Comparison of ENCODE assay signal across 8 cellular contexts in the genomic region with DNA sequence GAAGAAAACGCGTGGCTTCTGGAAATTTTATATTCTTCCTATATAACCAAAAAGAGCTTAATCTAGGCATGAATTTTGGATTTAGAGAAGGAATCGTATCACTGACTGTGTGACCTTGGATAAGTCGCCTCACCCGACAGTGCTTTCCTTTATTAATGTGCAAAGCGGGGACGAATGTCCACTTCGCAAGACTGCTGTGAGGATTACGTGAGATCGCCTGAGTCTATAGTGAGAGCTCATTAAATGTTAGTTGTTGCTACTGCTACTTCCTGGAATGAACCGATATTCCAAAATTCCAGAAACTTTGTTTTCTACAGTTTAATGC. TPM values are rescaled to one million over a fixed set of nuclear protein-coding genes. Genes with fewer than 3 reads are reported as not detected.
DNase-seq lines count a peak whose midpoint lies in the region; ATAC-seq and TF ChIP-seq lines count a peak whose summit lies in the region.

No MANE protein-coding gene starts in this region.

- no peak overlapping the region for H3K56ac ChIP-seq in H9 (ENCODE audit: insufficient read length, low read depth, low read length)

- no peak overlapping the region for H2AK5ac ChIP-seq in H9 (ENCODE audit: insufficient read length, low read length)

- peak; percentile 63 for DNase-seq in DMS 273 (lab: John Stamatoyannopoulos, UW; ENCODE audit: unreplicated experiment)
- DNase-seq in H9, result no peak
- no peak for DNase-seq in activated CD4-positive, alpha-beta memory T cell treated with anti-CD3 and anti-CD28 coated beads for 36 hours
- peak; percentile 2 for DNase-seq in hepatic stellate cell (ENCODE audit: low spot score)
- no peak for DNase-seq in stimulated activated effector memory CD8-positive, alpha-beta T cell treated with anti-CD3 and anti-CD28 coated beads, Interleukin-12 subunit alpha, Interleukin-12 subunit beta, amount 100 ng/mL, for 72 hours (ENCODE audit: low spot score in 2 of 2)
- no peak for DNase-seq in stimulated activated CD4-positive, alpha-beta T cell treated with anti-CD3 and anti-CD28 coated beads, Interleukin-1b, Interleukin-23, amount 100 ng/mL, for 48 hours
- no peak for DNase-seq in NCI-H2107 (lab: John Stamatoyannopoulos, UW)
- no peak for DNase-seq in RKO (ENCODE audit: low spot score)

- TF ChIP-seq CTCF in H9 (conservative IDR thresholded peaks at IDR 0.05), result no peak

- H3K27me3 ChIP-seq in H9 (ENCODE audit: insufficient read depth, low read length), result no peaks in the 10 kb centered on the region

- H3K4ac ChIP-seq in H9 (ENCODE audit: low read depth, low read length), result no peak overlapping the region

- peak overlapping the region; percentile 88 to 97 for H3K4me3 Mint-ChIP-seq in H9
- peak overlapping the region; percentile 89 for H3K4me3 Mint-ChIP-seq in activated CD4-positive, alpha-beta memory T cell treated with anti-CD3 and anti-CD28 coated beads for 36 hours
- peak overlapping the region; percentile 75 for H3K4me3 Mint-ChIP-seq in stimulated activated effector memory CD8-positive, alpha-beta T cell treated with anti-CD3 and anti-CD28 coated beads, Interleukin-12 subunit alpha, Interleukin-12 subunit beta, amount 100 ng/mL, for 72 hours

- no peak overlapping the region for H2BK15ac ChIP-seq in H9 (ENCODE audit: low read depth, low read length)

- H2AFZ ChIP-seq in H9 (ENCODE audit: low read length), result peak overlapping the region; percentile 42

- no peak overlapping the region for H4K91ac ChIP-seq in H9 (ENCODE audit: insufficient read length, low read depth, low read length)

- no CpG with 5 or more reads among the region's 11 CpGs for WGBS in H9 (ENCODE audit: extremely low coverage, insufficient read length, low lambda C conversion rate)

- no peaks in the 10 kb centered on the region for H3K9me3 ChIP-seq in H9 (ENCODE audit: control insufficient read depth, low read depth, low read length)

- CTCF ChIA-PET in activated CD4-positive, alpha-beta memory T cell treated with anti-CD3 and anti-CD28 coated beads for 36 hours (lab: Charles Lee), result interaction anchor here (1.0 kb wide), 1 partner anchor 152 kb away, joined by 3 read pairs; no protein-coding TSS in a partner anchor

- no peak for ATAC-seq in stimulated activated effector memory CD8-positive, alpha-beta T cell treated with anti-CD3 and anti-CD28 coated beads, Interleukin-12 subunit alpha, Interleukin-12 subunit beta, amount 100 ng/mL, for 72 hours

- H3T11ph ChIP-seq in H9 (ENCODE audit: low read length), result no peak overlapping the region

- H2BK120ac ChIP-seq in H9 (ENCODE audit: low read depth, low read length, poor library complexity, severe bottlenecking), result no peak overlapping the region

- H3K4me2 ChIP-seq in H9 (ENCODE audit: insufficient read depth, insufficient read length, low read length), result peak overlapping the region; percentile 98

- H3K23ac ChIP-seq in H9 (ENCODE audit: insufficient read length, low read depth, low read length), result no peak overlapping the region

- no peak overlapping the region for H3K18ac ChIP-seq in H9 (ENCODE audit: insufficient read length, low read depth, low read length)

- H3K9me3 Mint-ChIP-seq in H9, result peaks cover 0 to 39% of the 10 kb centered on the region in 2 experiments; a peak in 3 of 5 replicates
- H3K9me3 Mint-ChIP-seq in activated CD4-positive, alpha-beta memory T cell treated with anti-CD3 and anti-CD28 coated beads for 36 hours, result no peaks in the 10 kb centered on the region
- no peaks in the 10 kb centered on the region for H3K9me3 Mint-ChIP-seq in stimulated activated effector memory CD8-positive, alpha-beta T cell treated with anti-CD3 and anti-CD28 coated beads, Interleukin-12 subunit alpha, Interleukin-12 subunit beta, amount 100 ng/mL, for 72 hours

- intact Hi-C loops in activated CD4-positive, alpha-beta memory T cell treated with anti-CD3 and anti-CD28 coated beads for 36 hours (cut with micrococcal nuclease), result loop anchor here (5.0 kb wide), 1 partner anchor 190 kb away; a partner anchor contains a TSS

- H3K36me3 Mint-ChIP-seq in H9 (ENCODE audit: insufficient read depth in 1 of 3, low read depth in 3 of 3), result no peaks in the 10 kb centered on the region
- no peaks in the 10 kb centered on the region for H3K36me3 Mint-ChIP-seq in activated CD4-positive, alpha-beta memory T cell treated with anti-CD3 and anti-CD28 coated beads for 36 hours
- H3K36me3 Mint-ChIP-seq in stimulated activated effector memory CD8-positive, alpha-beta T cell treated with anti-CD3 and anti-CD28 coated beads, Interleukin-12 subunit alpha, Interleukin-12 subunit beta, amount 100 ng/mL, for 72 hours, result no peaks in the 10 kb centered on the region

- no peaks in the 10 kb centered on the region for H4K20me1 ChIP-seq in H9 (ENCODE audit: control insufficient read depth, insufficient read depth, insufficient read length)

- POLR2A ChIA-PET in activated CD4-positive, alpha-beta memory T cell treated with anti-CD3 and anti-CD28 coated beads for 36 hours (lab: Charles Lee), result no interaction called here

- no peaks in the 10 kb centered on the region for H3K79me1 ChIP-seq in H9 (ENCODE audit: insufficient read depth, low read depth, low read length, poor library complexity, severe bottlenecking)

- H3K27ac Mint-ChIP-seq in H9, result no peak overlapping the region
- no peak overlapping the region for H3K27ac Mint-ChIP-seq in activated CD4-positive, alpha-beta memory T cell treated with anti-CD3 and anti-CD28 coated beads for 36 hours
- no peak overlapping the region for H3K27ac Mint-ChIP-seq in stimulated activated effector memory CD8-positive, alpha-beta T cell treated with anti-CD3 and anti-CD28 coated beads, Interleukin-12 subunit alpha, Interleukin-12 subunit beta, amount 100 ng/mL, for 72 hours

- no peak overlapping the region for H4K5ac ChIP-seq in H9 (ENCODE audit: insufficient read length, low read depth, low read length)

- peaks cover 8% of the 10 kb centered on the region for H3K23me2 ChIP-seq in H9 (ENCODE audit: insufficient read length, low read depth, low read length, poor library complexity, severe bottlenecking)

- H3K4me1 Mint-ChIP-seq in H9, result peaks cover 9 to 10% of the 10 kb centered on the region in 2 experiments
- H3K4me1 Mint-ChIP-seq in activated CD4-positive, alpha-beta memory T cell treated with anti-CD3 and anti-CD28 coated beads for 36 hours (ENCODE audit: low read depth), result peaks cover 9% of the 10 kb centered on the region
- H3K4me1 Mint-ChIP-seq in stimulated activated effector memory CD8-positive, alpha-beta T cell treated with anti-CD3 and anti-CD28 coated beads, Interleukin-12 subunit alpha, Interleukin-12 subunit beta, amount 100 ng/mL, for 72 hours, result peaks cover 11% of the 10 kb centered on the region

- no peak overlapping the region for H2BK12ac ChIP-seq in H9 (ENCODE audit: insufficient read length, low read depth, low read length)

- no peaks in the 10 kb centered on the region for H3K4me1 ChIP-seq in H9 (ENCODE audit: insufficient read depth, low read length)

- peaks cover 37% of the 10 kb centered on the region for H3K27me3 Mint-ChIP-seq in H9 (ENCODE audit: low read depth)
- H3K27me3 Mint-ChIP-seq in activated CD4-positive, alpha-beta memory T cell treated with anti-CD3 and anti-CD28 coated beads for 36 hours, result peaks cover 19% of the 10 kb centered on the region

- no peak overlapping the region for H2BK5ac ChIP-seq in H9 (ENCODE audit: insufficient read length, low read length)

- H3K9ac ChIP-seq in H9 (ENCODE audit: extremely low read depth, insufficient read length, low read length), result peak overlapping the region; percentile 67

- no peak overlapping the region for H2BK20ac ChIP-seq in H9 (ENCODE audit: low read depth, low read length, poor library complexity, severe bottlenecking)

- H3K14ac ChIP-seq in H9 (ENCODE audit: insufficient read depth, low read length), result no peak overlapping the region

- H4K8ac ChIP-seq in H9 (replicated peaks; ENCODE audit: insufficient read length, low read depth, low read length), result no peak overlapping the region

- no peak overlapping the region for H3K27ac ChIP-seq in H9 (ENCODE audit: insufficient read length, low read depth, low read length)

- no peaks in the 10 kb centered on the region for H3K79me2 ChIP-seq in H9 (ENCODE audit: insufficient read depth, low read length)

RNA-seq across cellular contexts. Expression of a gene that starts 0.4 kb away (rescaled TPM):
- total RNA-seq in H9 (2021), result 2.6 TPM in 2 replicates
- 1 to 10 TPM; 1.4 to 2.2 TPM for total RNA-seq in activated CD4-positive, alpha-beta memory T cell treated with anti-CD3 and anti-CD28 coated beads for 36 hours

Comparison
In these comparisons a context has a peak if more than half of its experiments do, and no peak if none do; other contexts are left out.
1. DNase-seq: peak in DMS 273 (single experiment) and hepatic stellate cell (single experiment); none in H9 (single experiment), activated CD4-positive, alpha-beta memory T cell treated with anti-CD3 and anti-CD28 coated beads for 36 hours (single experiment), stimulated activated effector memory CD8-positive, alpha-beta T cell treated with anti-CD3 and anti-CD28 coated beads, Interleukin-12 subunit alpha, Interleukin-12 subunit beta, amount 100 ng/mL, for 72 hours (0 of 2), stimulated activated CD4-positive, alpha-beta T cell treated with anti-CD3 and anti-CD28 coated beads, Interleukin-1b, Interleukin-23, amount 100 ng/mL, for 48 hours (single experiment), NCI-H2107 (single experiment) and RKO (single experiment).
2. Peak in every context shown above with its lines, with median percentiles within 50 percentile points of each other: H3K4me3 Mint-ChIP-seq.